Comparison of ENCODE assay signal across 26 cellular contexts in the genomic region with DNA sequence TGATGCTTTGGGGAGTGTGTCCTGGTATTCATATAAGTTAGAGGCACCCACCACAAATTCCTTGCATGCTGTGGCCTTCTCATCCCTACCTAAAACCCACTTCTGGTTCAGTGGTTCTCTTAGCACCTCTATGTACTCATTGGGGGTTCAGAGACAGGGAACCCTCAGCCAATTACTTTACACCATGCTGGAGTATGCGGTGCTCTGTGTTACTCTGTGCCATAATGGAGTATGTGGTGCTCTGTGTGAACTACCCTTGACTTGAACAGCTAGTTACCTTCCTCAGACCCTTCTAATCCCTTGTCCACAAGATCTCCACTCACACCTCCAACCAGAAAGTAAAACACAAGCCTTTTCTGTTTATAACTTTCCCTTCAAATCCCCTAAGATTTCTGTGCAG.
"Had no signal": no experiment of that assay in that cellular context is flagged by ENCODE, and none has a peak within 500 bp of the region (broad histone marks: within the 10 kb centered on the region; RNA-seq: fewer than 3 reads in every experiment).

No MANE protein-coding gene starts in this region.

- ATAC-seq: activated CD4-positive, alpha-beta T cell treated with anti-CD3 and anti-CD28 coated beads for 36 hours; activated T-cell treated with anti-CD3 and anti-CD28 coated beads, Interleukin-2, amount 50 U/mL, for 72 hours; Panc1; Right ventricle myocardium inferior; T-cell had no signal

- DNase-seq: activated CD4-positive, alpha-beta memory T cell treated with anti-CD3 and anti-CD28 coated beads, Interleukin-2, amount 10 ng/mL, durations not matched to agents 7 days and 5 days; activated CD4-positive, alpha-beta T cell treated with anti-CD3 and anti-CD28 coated beads for 36 hours; activated CD4-positive, alpha-beta T cell treated with anti-CD3 and anti-CD28 coated beads, Interleukin-2, amount 50 U/mL, for 1 hour; activated gamma-delta T cell treated with Interleukin-2 at 50 U/mL for 16 hours; activated naive CD4-positive, alpha-beta T cell treated with anti-CD3 and anti-CD28 coated beads, Interleukin-2, amount 10 ng/mL, durations not matched to agents 7 days and 5 days; activated naive CD8-positive, alpha-beta T cell treated with anti-CD3 and anti-CD28 coated beads for 36 hours; activated T-cell treated with anti-CD3 and anti-CD28 coated beads, Interleukin-2, amount 50 U/mL, for 72 hours; caudate nucleus; KG1; MV-4-11; NCI-H1092 treated with DMSO at 0.1 percent for 48 hours; NCI-H1436; NCI-H1694 treated with DMSO at 0.1 percent for 48 hours; NCI-H2029 treated with DMSO at 0.1 percent for 48 hours; NCI-H510A treated with DMSO at 0.1 percent for 48 hours; NCI-H69; NK-92 treated with Interleukin-12 subunit alpha and Interleukin-12 subunit beta, amount 100 ng/mL, for 24 hours; OCI-M1; RPMI8226; T-cell; T-helper 2 cell; T1000 had no signal

- H3K27ac ChIP-seq: SK-N-MC, VCaP had no signal

- H3K4me3 ChIP-seq: SK-N-MC had no signal
